8 cellular contexts compared by ENCODE assay signal in genomic region chr3:105867690-105868449, GRCh38. TPM values are rescaled to one million over a fixed set of nuclear protein-coding genes. Genes with fewer than 3 reads are reported as not detected.
DNase-seq lines count a peak whose midpoint lies in the region; ATAC-seq and TF ChIP-seq lines count a peak whose summit lies in the region.

No MANE protein-coding gene starts in this region.

- no peaks in the 10 kb centered on the region for H3K27me3 ChIP-seq in psoas muscle (ENCODE audit: insufficient read depth in 3 of 3, low read length in 2 of 3)

- no peak for TF ChIP-seq CTCF in VCaP (conservative IDR thresholded peaks at IDR 0.05)
- TF ChIP-seq CTCF in psoas muscle (IDR thresholded peaks at IDR 0.05): no peak

- no peaks in the 10 kb centered on the region for H3K9me3 ChIP-seq in psoas muscle

- DNase-seq in stimulated activated CD4-positive, alpha-beta T cell treated with anti-CD3 and anti-CD28 coated beads, Interleukin-4, amount 100 ng/mL, for 24 hours: peak; percentile 36
- no peak for DNase-seq in stimulated activated CD4-positive, alpha-beta T cell treated with anti-CD3 and anti-CD28 coated beads, Interleukin-15, amount 100 ng/mL, for 24 hours
- DNase-seq in fibroblast of peridontal ligament (ENCODE audit: extremely low read depth) (peak; percentile 48), psoas muscle (no peak), NCI-H774 (lab: John Stamatoyannopoulos, UW) (no peak)
- DNase-seq in effector CD4-positive, alpha-beta T cell: no peak

- H3K4me1 ChIP-seq in psoas muscle: peaks cover 42% of the 10 kb centered on the region

- intact Hi-C loops in psoas muscle (cut with DNase I): loop anchor here in 1 of 2 donors (2.0 to 5.0 kb wide), 2 partner anchors 61 to 739 kb away; no protein-coding TSS in a partner anchor

- 2 to 3% (median 2%) methylated on average over 19 of the region's 19 CpGs for WGBS in psoas muscle, 3 donors

- H3K4me3 ChIP-seq in psoas muscle: peak overlapping the region; percentile 96

- H3K27ac ChIP-seq in VCaP (peak overlapping the region; percentile 86), psoas muscle (peak overlapping the region; percentile 93)

- ATAC-seq in psoas muscle (no peak), GM19328 (IDR thresholded peaks at IDR 0.05; ENCODE audit: unreplicated experiment) (no peak)

- H3K36me3 ChIP-seq in psoas muscle (ENCODE audit: insufficient read depth in 1 of 2, low read depth in 1 of 2): peaks cover 0 to 9% of the 10 kb centered on the region in 2 donors

RNA-seq across cellular contexts. Expression of gene CBLB, which starts 0.9 kb away (rescaled TPM):
- total RNA-seq in psoas muscle: 10 to 100 TPM; 12.1 to 18.2 (median 14.9) TPM
- 10 to 100 TPM in 1 of 3 donors, 1 to 10 TPM in 2; 4.2 to 11.5 (median 9.4) TPM for polyA plus RNA-seq in psoas muscle

Comparison
In these comparisons a context has a peak if more than half of its experiments do, and no peak if none do; other contexts are left out.
1. DNase-seq: peak in stimulated activated CD4-positive, alpha-beta T cell treated with anti-CD3 and anti-CD28 coated beads, Interleukin-4, amount 100 ng/mL, for 24 hours (single experiment) and fibroblast of peridontal ligament (single experiment); none in stimulated activated CD4-positive, alpha-beta T cell treated with anti-CD3 and anti-CD28 coated beads, Interleukin-15, amount 100 ng/mL, for 24 hours (single experiment), psoas muscle (0 of 2), effector CD4-positive, alpha-beta T cell (single experiment) and NCI-H774 (single experiment).